Comparison of ENCODE assay signal across 8 cellular contexts in genomic region chr16:57185446-57185944, GRCh38. TPM values are rescaled to one million over a fixed set of nuclear protein-coding genes. Genes with fewer than 3 reads are reported as not detected.
DNase-seq lines count a peak whose midpoint lies in the region; ATAC-seq and TF ChIP-seq lines count a peak whose summit lies in the region.

No MANE protein-coding gene starts in this region.

- H3K36me3 Mint-ChIP-seq in naive B cell = no peaks in the 10 kb centered on the region

- DNase-seq in NCI-H1092 (lab: John Stamatoyannopoulos, UW) (peak; percentile 24), NCI-H1092 treated with DMSO at 0.1 percent for 48 hours (lab: John Stamatoyannopoulos, UW) (no peak), esophagus squamous epithelium (lab: John Stamatoyannopoulos, UW) (no peak), naive B cell (no peak), NCI-H524 treated with DMSO at 0.1 percent for 48 hours (lab: John Stamatoyannopoulos, UW) (no peak)

- H3K27ac Mint-ChIP-seq in naive B cell = peak overlapping the region; percentile 94 to 99 (median 98)

- no peaks in the 10 kb centered on the region for H3K9me3 ChIP-seq in esophagus squamous epithelium

- peaks cover 0 to 8% (median 0%) of the 10 kb centered on the region in 3 donors for H3K36me3 ChIP-seq in esophagus squamous epithelium

- H3K4me3 Mint-ChIP-seq in naive B cell = peak overlapping the region; percentile 94 to 100 (median 98)

- peaks cover 7 to 51% (median 25%) of the 10 kb centered on the region in 3 donors for H3K4me1 ChIP-seq in esophagus squamous epithelium

- no peak for TF ChIP-seq POLR2A in esophagus squamous epithelium (IDR thresholded peaks at IDR 0.05)

- peak; percentile 29 for ATAC-seq in GM19372 (IDR thresholded peaks at IDR 0.05; ENCODE audit: low read depth, unreplicated experiment)
- ATAC-seq in HG03432 (IDR thresholded peaks at IDR 0.05; ENCODE audit: unreplicated experiment) = peak; percentile 41
- ATAC-seq in naive B cell (ENCODE audit: low read depth in 2 of 2) = peak; percentile 31 to 32

- H3K4me3 ChIP-seq in esophagus squamous epithelium = peak overlapping the region; percentile 79 to 99 (median 96)

- WGBS in esophagus squamous epithelium, 2 donors = 0% methylated on average over 15 to 23 of the region's 37 CpGs

- no peaks in the 10 kb centered on the region for H3K27me3 Mint-ChIP-seq in naive B cell

- H3K4me1 Mint-ChIP-seq in naive B cell = peaks cover 42 to 69% (median 51%) of the 10 kb centered on the region in 3 donors

- intact Hi-C loops in esophagus squamous epithelium (cut with DNase I) = no loop called here

- H3K9me3 Mint-ChIP-seq in naive B cell = no peaks in the 10 kb centered on the region

- no peak for TF ChIP-seq CTCF in VCaP (conservative IDR thresholded peaks at IDR 0.05)
- TF ChIP-seq CTCF in esophagus squamous epithelium (IDR thresholded peaks at IDR 0.05) = peak in 1 of 6 experiments; percentile 8

- peak overlapping the region; percentile 86 for H3K27ac ChIP-seq in VCaP
- H3K27ac ChIP-seq in esophagus squamous epithelium = peak overlapping the region; percentile 94 to 97 (median 96)

- H3K27me3 ChIP-seq in esophagus squamous epithelium = no peaks in the 10 kb centered on the region

RNA-seq across cellular contexts. Expression of gene PSME3IP1, which starts 0.3 kb away (rescaled TPM):
- total RNA-seq in esophagus squamous epithelium = 10 to 100 TPM; 40.7 to 65.6 (median 51.3) TPM
- polyA plus RNA-seq in naive B cell (ENCODE audit: low read depth in 6 of 6) = 100 to 1,000 TPM in 1 of 6 donors, 10 to 100 TPM in 5; 85.1 to 109 (median 93.6) TPM

RNA-seq across cellular contexts. Expression of gene RSPRY1, which starts 0.6 kb away (rescaled TPM):
- total RNA-seq in esophagus squamous epithelium = 10 to 100 TPM; 13.7 to 27.2 (median 23.1) TPM
- 10 to 100 TPM; 26.7 to 42.7 (median 33.5) TPM for polyA plus RNA-seq in naive B cell (ENCODE audit: low read depth in 6 of 6)

RNA-seq across cellular contexts. Expression of gene ARL2BP, which starts 59.6 kb away (rescaled TPM):
- total RNA-seq in esophagus squamous epithelium = 10 to 100 TPM; 44.5 to 75.1 (median 54.6) TPM
- polyA plus RNA-seq in naive B cell (ENCODE audit: low read depth in 6 of 6) = 100 to 1,000 TPM; 108 to 236 (median 132) TPM
